Comparison of ENCODE assay signal across 8 cellular contexts in genomic region chr19:2171349-2172145, GRCh38. TPM values are rescaled to one million over a fixed set of nuclear protein-coding genes. Genes with fewer than 3 reads are reported as not detected.
DNase-seq lines count a peak whose midpoint lies in the region; ATAC-seq and TF ChIP-seq lines count a peak whose summit lies in the region.

No MANE protein-coding gene starts in this region.

- peak; percentile 59 for TF ChIP-seq CTCF in GM10266 (IDR thresholded peaks at IDR 0.05; ENCODE audit: control insufficient read depth, insufficient read depth, low read depth, missing control alignments)
- TF ChIP-seq CTCF in H9 (conservative IDR thresholded peaks at IDR 0.05) = peak; percentile 44; the same call in 2 of the 3 replicates

- no peak overlapping the region for H4K8ac ChIP-seq in H9 (replicated peaks; ENCODE audit: insufficient read length, low read depth, low read length)

- peaks cover 11% of the 10 kb centered on the region for H3K79me1 ChIP-seq in H9 (ENCODE audit: insufficient read depth, low read depth, low read length, poor library complexity, severe bottlenecking)

- H2BK20ac ChIP-seq in H9 (ENCODE audit: low read depth, low read length, poor library complexity, severe bottlenecking) = no peak overlapping the region

- H3K9ac ChIP-seq in H9 (ENCODE audit: extremely low read depth, insufficient read length, low read length) = no peak overlapping the region

- no peak overlapping the region for H3K56ac ChIP-seq in H9 (ENCODE audit: insufficient read length, low read depth, low read length)

- H3K27ac ChIP-seq in H9 (ENCODE audit: insufficient read length, low read depth, low read length) = no peak overlapping the region

- peak overlapping the region in 1 of 2 experiments; percentile 20; a peak in 2 of 5 replicates for H3K4me3 Mint-ChIP-seq in H9
- peak overlapping the region; percentile 49 for H3K4me3 Mint-ChIP-seq in memory B cell

- no peak overlapping the region for H3K4me2 ChIP-seq in H9 (ENCODE audit: insufficient read depth, insufficient read length, low read length)

- no peaks in the 10 kb centered on the region for H3K9me3 ChIP-seq in H9 (ENCODE audit: control insufficient read depth, low read depth, low read length)

- peak overlapping the region; percentile 5 for H3K18ac ChIP-seq in H9 (ENCODE audit: insufficient read length, low read depth, low read length)

- no peaks in the 10 kb centered on the region for H3K23me2 ChIP-seq in H9 (ENCODE audit: insufficient read length, low read depth, low read length, poor library complexity, severe bottlenecking)

- H3K79me2 ChIP-seq in H9 (ENCODE audit: insufficient read depth, low read length) = peaks cover 39% of the 10 kb centered on the region; the same call in 1 of the 2 replicates

- H3K4me1 Mint-ChIP-seq in H9 (peaks cover 36 to 50% of the 10 kb centered on the region in 2 experiments), memory B cell (peaks cover 52% of the 10 kb centered on the region)

- ATAC-seq in memory B cell (ENCODE audit: low read depth) = peak; percentile 80

- no peak overlapping the region; the same call in 1 of the 2 replicates for H2BK15ac ChIP-seq in H9 (ENCODE audit: low read depth, low read length)

- H3T11ph ChIP-seq in H9 (ENCODE audit: low read length) = no peak overlapping the region

- H3K27me3 Mint-ChIP-seq in H9 (ENCODE audit: low read depth) (no peaks in the 10 kb centered on the region), memory B cell (no peaks in the 10 kb centered on the region)

- no peaks in the 10 kb centered on the region for H3K27me3 ChIP-seq in H9 (ENCODE audit: insufficient read depth, low read length)

- no peak overlapping the region for H2BK120ac ChIP-seq in H9 (ENCODE audit: low read depth, low read length, poor library complexity, severe bottlenecking)

- no peak overlapping the region for H2BK12ac ChIP-seq in H9 (ENCODE audit: insufficient read length, low read depth, low read length)

- H3K36me3 Mint-ChIP-seq in H9 (ENCODE audit: insufficient read depth in 1 of 3, low read depth in 3 of 3) = peaks cover 3 to 11% (median 7%) of the 10 kb centered on the region in 3 experiments; a peak in 5 of 7 replicates
- peaks cover 2% of the 10 kb centered on the region for H3K36me3 Mint-ChIP-seq in memory B cell

- peaks cover 9% of the 10 kb centered on the region; the same call in 1 of the 2 replicates for H3K4me1 ChIP-seq in H9 (ENCODE audit: insufficient read depth, low read length)

- H4K20me1 ChIP-seq in H9 (ENCODE audit: control insufficient read depth, insufficient read depth, insufficient read length) = no peaks in the 10 kb centered on the region

- WGBS in H9 (ENCODE audit: extremely low coverage, insufficient read length, low lambda C conversion rate) = no CpG with 5 or more reads among the region's 27 CpGs

- H3K14ac ChIP-seq in H9 (ENCODE audit: insufficient read depth, low read length) = no peak overlapping the region

- no peak overlapping the region for H3K23ac ChIP-seq in H9 (ENCODE audit: insufficient read length, low read depth, low read length)

- no peak overlapping the region for H3K4ac ChIP-seq in H9 (ENCODE audit: low read depth, low read length)

- no peak overlapping the region for H4K91ac ChIP-seq in H9 (ENCODE audit: insufficient read length, low read depth, low read length)

- H2BK5ac ChIP-seq in H9 (ENCODE audit: insufficient read length, low read length) = no peak overlapping the region

- peak overlapping the region in 2 of 3 experiments; percentile 76 to 80; a peak in 4 of 7 replicates for H3K27ac Mint-ChIP-seq in H9
- H3K27ac Mint-ChIP-seq in memory B cell = peak overlapping the region; percentile 97

- H2AFZ ChIP-seq in H9 (ENCODE audit: low read length) = no peak overlapping the region

- H3K9me3 Mint-ChIP-seq in H9 (no peaks in the 10 kb centered on the region), memory B cell (no peaks in the 10 kb centered on the region)

- H2AK5ac ChIP-seq in H9 (ENCODE audit: insufficient read length, low read length) = no peak overlapping the region

- no peak overlapping the region for H4K5ac ChIP-seq in H9 (ENCODE audit: insufficient read length, low read depth, low read length)

- DNase-seq in GM10266 (ENCODE audit: extremely low spot score) = peak; percentile 88
- DNase-seq in H9 = peak; percentile 71
- DNase-seq in activated naive CD4-positive, alpha-beta T cell treated with Interleukin-2 at 50 U/mL for 16 hours = peak; percentile 89
- DNase-seq in memory B cell (ENCODE audit: low spot score in 2 of 2) = peak; percentile 82 to 92
- DNase-seq in stimulated activated naive CD4-positive, alpha-beta T cell treated with Interleukin-2 at 50 U/mL for 16 hours (lab: John Stamatoyannopoulos, UW) = peak; percentile 88
- no peak for DNase-seq in Ammon's horn (ENCODE audit: low spot score)
- DNase-seq in epidermal melanocyte (ENCODE audit: insufficient read length, low spot score) = no peak

TF ChIP-seq in PFSK-1, 5 proteins besides CTCF, POLR2A, EP300 and RAD21:
- TF ChIP-seq TAF1 (IDR thresholded peaks at IDR 0.05; ENCODE audit: borderline replicate concordance, insufficient read depth, low read length) = no peak
- TF ChIP-seq FOXP2 (optimal IDR thresholded peaks at IDR 0.05; ENCODE audit: borderline replicate concordance, extremely low read depth, extremely low read length, insufficient read depth) = peak; percentile 58
TF ChIP-seq in PFSK-1: peak in this region for 1.

RNA-seq across cellular contexts. Expression of gene DOT1L, which starts 7.8 kb away (rescaled TPM):
- total RNA-seq in H9 (2021) = 78.5 and 81.6 TPM in 2 replicates
- polyA plus RNA-seq in PFSK-1 (2012; ENCODE audit: insufficient read length, low read depth) = 52.0 TPM

RNA-seq across cellular contexts. Expression of gene AP3D1, which starts 20.2 kb away (rescaled TPM):
- total RNA-seq in H9 (2021) = 142 and 147 TPM in 2 replicates
- 225 TPM for polyA plus RNA-seq in PFSK-1 (2012; ENCODE audit: insufficient read length, low read depth)

Comparison
In these comparisons a context has a peak if more than half of its experiments do, and no peak if none do; other contexts are left out.
1. DNase-seq: peak in GM10266 (single experiment), H9 (single experiment), activated naive CD4-positive, alpha-beta T cell treated with Interleukin-2 at 50 U/mL for 16 hours (single experiment), memory B cell (2 of 2) and stimulated activated naive CD4-positive, alpha-beta T cell treated with Interleukin-2 at 50 U/mL for 16 hours (single experiment); none in Ammon's horn (single experiment) and epidermal melanocyte (single experiment).